8 cellular contexts compared by ENCODE assay signal in the genomic region with DNA sequence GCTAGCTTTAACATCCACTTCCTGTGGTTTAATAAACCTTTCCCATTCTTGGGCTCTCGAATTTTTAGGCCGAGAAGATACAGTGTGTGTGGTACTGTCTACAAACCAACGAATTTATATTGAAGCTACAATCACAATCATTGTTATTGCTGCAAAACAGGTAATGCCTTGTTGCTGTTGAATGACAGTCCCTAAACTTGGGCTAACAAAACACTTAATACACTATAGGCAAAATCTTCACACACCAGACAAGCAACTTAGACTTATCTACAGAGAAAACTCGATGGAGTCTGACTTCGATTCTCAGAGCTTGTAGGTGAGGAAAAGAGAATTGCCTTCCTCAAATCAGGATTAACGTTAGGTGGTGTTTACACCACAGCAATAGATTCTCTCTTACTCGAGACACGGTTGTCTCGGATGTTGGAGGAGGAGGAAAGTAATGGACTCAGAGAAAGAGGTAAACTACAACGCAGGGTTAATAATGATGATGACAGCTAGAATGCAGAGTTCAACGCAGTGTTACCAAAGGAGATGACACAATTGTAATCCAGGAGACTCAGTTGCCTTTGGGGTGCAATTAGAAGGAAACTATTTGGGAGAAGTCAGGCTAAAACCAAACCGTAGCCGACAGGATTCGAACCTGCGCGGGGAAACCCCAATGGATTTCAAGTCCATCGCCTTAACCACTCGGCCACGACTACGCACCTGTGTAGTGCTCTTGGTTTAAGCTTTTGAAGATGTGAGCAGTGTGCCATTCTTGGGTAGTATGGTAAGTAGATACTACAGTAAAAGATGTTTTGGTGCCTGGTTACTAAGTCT. TPM values are rescaled to one million over a fixed set of nuclear protein-coding genes. Genes with fewer than 3 reads are reported as not detected.
A peak's percentile ranks its signal among the peaks of the same experiment; 100 is the strongest.
DNase-seq lines count a peak whose midpoint lies in the region; ATAC-seq and TF ChIP-seq lines count a peak whose summit lies in the region.

No MANE protein-coding gene starts in this region.

- CTCF ChIA-PET in activated naive CD4-positive, alpha-beta T cell treated with anti-CD3 and anti-CD28 coated beads, Interleukin-2, amount 10 ng/mL, durations not matched to agents 7 days and 5 days (lab: Charles Lee) = interaction anchor here (1.3 to 1.4 kb wide), 2 partner anchors 193 to 247 kb away, joined by 3 to 5 read pairs; partner anchors contain the start of gene POM121L2

- no peak overlapping the region for H3K27ac Mint-ChIP-seq in activated naive CD4-positive, alpha-beta T cell treated with anti-CD3 and anti-CD28 coated beads, Interleukin-2, amount 10 ng/mL, durations not matched to agents 7 days and 5 days

- H3K4me1 Mint-ChIP-seq in activated naive CD4-positive, alpha-beta T cell treated with anti-CD3 and anti-CD28 coated beads, Interleukin-2, amount 10 ng/mL, durations not matched to agents 7 days and 5 days = peaks cover 22% of the 10 kb centered on the region

- no peak for TF ChIP-seq CTCF in Peyer's patch (IDR thresholded peaks at IDR 0.05)
- no peak for TF ChIP-seq CTCF in thyroid gland (IDR thresholded peaks at IDR 0.05)

- no peaks in the 10 kb centered on the region for H3K9me3 Mint-ChIP-seq in activated naive CD4-positive, alpha-beta T cell treated with anti-CD3 and anti-CD28 coated beads, Interleukin-2, amount 10 ng/mL, durations not matched to agents 7 days and 5 days

- H3K36me3 Mint-ChIP-seq in activated naive CD4-positive, alpha-beta T cell treated with anti-CD3 and anti-CD28 coated beads, Interleukin-2, amount 10 ng/mL, durations not matched to agents 7 days and 5 days = no peaks in the 10 kb centered on the region

- peaks cover 4% of the 10 kb centered on the region for H3K4me1 ChIP-seq in right cardiac atrium (ENCODE audit: control insufficient read depth, insufficient read depth, low read length)
- H3K4me1 ChIP-seq in Peyer's patch = no peaks in the 10 kb centered on the region
- peaks cover 3 to 12% of the 10 kb centered on the region in 2 donors for H3K4me1 ChIP-seq in thyroid gland

- H3K9me3 ChIP-seq in right cardiac atrium (ENCODE audit: control insufficient read depth, low read length) (no peaks in the 10 kb centered on the region), Peyer's patch (no peaks in the 10 kb centered on the region), thyroid gland (no peaks in the 10 kb centered on the region)

- no peak overlapping the region for H3K4me3 ChIP-seq in right cardiac atrium (ENCODE audit: low read length)
- no peak overlapping the region for H3K4me3 ChIP-seq in Peyer's patch
- H3K4me3 ChIP-seq in thyroid gland (replicated peaks in 1 of 3) = no peak overlapping the region

- no peak overlapping the region for H3K27ac ChIP-seq in right cardiac atrium (ENCODE audit: low read length)
- no peak overlapping the region for H3K27ac ChIP-seq in Peyer's patch
- no peak overlapping the region for H3K27ac ChIP-seq in thyroid gland

- intact Hi-C loops in right cardiac atrium (cut with DNase I) (loop anchor here in 1 of 4 donors (10.0 kb wide), 1 partner anchor 399 kb away; no protein-coding TSS in a partner anchor), Right ventricle myocardium superior (cut with DNase I) (loop anchor here (10.0 kb wide), 1 partner anchor 389 kb away; a partner anchor contains a TSS), thyroid gland (cut with DNase I) (no loop called here)

- H3K36me3 ChIP-seq in Peyer's patch = no peaks in the 10 kb centered on the region
- no peaks in the 10 kb centered on the region for H3K36me3 ChIP-seq in thyroid gland

- no peak overlapping the region for H3K4me3 Mint-ChIP-seq in activated naive CD4-positive, alpha-beta T cell treated with anti-CD3 and anti-CD28 coated beads, Interleukin-2, amount 10 ng/mL, durations not matched to agents 7 days and 5 days

- H3K27me3 Mint-ChIP-seq in activated naive CD4-positive, alpha-beta T cell treated with anti-CD3 and anti-CD28 coated beads, Interleukin-2, amount 10 ng/mL, durations not matched to agents 7 days and 5 days = peaks cover 39% of the 10 kb centered on the region

- H3K27me3 ChIP-seq in right cardiac atrium (ENCODE audit: control insufficient read depth, insufficient read depth) = peaks cover 4% of the 10 kb centered on the region
- H3K27me3 ChIP-seq in Peyer's patch = no peaks in the 10 kb centered on the region
- H3K27me3 ChIP-seq in thyroid gland = peaks cover 6% of the 10 kb centered on the region

- DNase-seq in right cardiac atrium = peak in 1 of 3 donors; percentile 49
- DNase-seq in Right ventricle myocardium superior = no peak
- DNase-seq in Peyer's patch = peak in 2 of 3 donors; percentile 53 to 63
- DNase-seq in activated naive CD4-positive, alpha-beta T cell treated with anti-CD3 and anti-CD28 coated beads, Interleukin-2, amount 10 ng/mL, durations not matched to agents 7 days and 5 days = peak; percentile 25
- peak; percentile 88 for DNase-seq in iris pigment epithelial cell (ENCODE audit: low read depth)
- DNase-seq in thyroid gland = peak; percentile 32 to 34
- no peak for DNase-seq in retina

- ATAC-seq in right cardiac atrium = peak; percentile 23
- ATAC-seq in Right ventricle myocardium superior (ENCODE audit: poor library complexity) = no peak
- no peak for ATAC-seq in GM21576 (IDR thresholded peaks at IDR 0.05; ENCODE audit: unreplicated experiment)

- TF ChIP-seq POLR2A in Peyer's patch (IDR thresholded peaks at IDR 0.05) = no peak
- no peak for TF ChIP-seq POLR2A in thyroid gland (IDR thresholded peaks at IDR 0.05)

- 28% methylated on average over 20 of the region's 20 CpGs for whole genome bisulfite sequencing in right cardiac atrium
- WGBS in thyroid gland, 2 donors = 25 to 36% methylated on average over 20 of the region's 20 CpGs

RNA-seq across cellular contexts. Expression of gene ZNF184, which starts 32.5 kb away (rescaled TPM):
- total RNA-seq in right cardiac atrium (1 to 10 TPM; 3.3 to 5.1 (median 4.5) TPM), Right ventricle myocardium superior (3.7 TPM), Peyer's patch (1 to 10 TPM; 4.9 to 6.8 (median 5.8) TPM), thyroid gland (10 to 100 TPM in 3 of 4 donors, 1 to 10 TPM in 1; 7.6 to 12.1 (median 10.9) TPM)
- 1.9 TPM for polyA plus RNA-seq in right cardiac atrium

Comparison
In these comparisons a context has a peak if more than half of its experiments do, and no peak if none do; other contexts are left out.
1. ATAC-seq: peak in right cardiac atrium (2 of 2); none in Right ventricle myocardium superior (single experiment) and GM21576 (single experiment).
2. DNase-seq: peak in Peyer's patch (2 of 3), activated naive CD4-positive, alpha-beta T cell treated with anti-CD3 and anti-CD28 coated beads, Interleukin-2, amount 10 ng/mL, durations not matched to agents 7 days and 5 days (single experiment), iris pigment epithelial cell (single experiment) and thyroid gland (2 of 2); none in Right ventricle myocardium superior (single experiment) and retina (single experiment).